ENCODE assay signal across 19 cellular contexts in genomic region chr12:84038241-84038640, GRCh38.
"Had no signal": no experiment of that assay in that cellular context is flagged by ENCODE, and none has a peak within 500 bp of the region (broad histone marks: within the 10 kb centered on the region; RNA-seq: fewer than 3 reads in every experiment).

No MANE protein-coding gene starts in this region.

- H3K36me3 ChIP-seq: ascending aorta, breast epithelium, colonic mucosa, right lobe of liver, uterus, WERI-Rb-1 had no signal

- DNase-seq: activated CD4-positive, alpha-beta T cell treated with anti-CD3 and anti-CD28 coated beads for 1 hour; activated T-cell treated with anti-CD3 and anti-CD28 coated beads, Interleukin-2, amount 50 U/mL, for 1 hour; colonic mucosa; foreskin fibroblast; left ventricle myocardium superior; mammary epithelial cell; nucleus accumbens; right lobe of liver; stimulated activated CD4-positive, alpha-beta T cell treated with anti-CD3 and anti-CD28 coated beads, Interleukin-2, amount 100 ng/mL, for 24 hours; T-helper 2 cell; trophoblast cell; uterus; WERI-Rb-1 had no signal

- H3K27me3 ChIP-seq: ascending aorta, breast epithelium, colonic mucosa, right lobe of liver, uterus had no signal

- H3K4me3 ChIP-seq: ascending aorta, breast epithelium, colonic mucosa, right lobe of liver, skin epidermis, uterus had no signal

- ATAC-seq: activated naive CD4-positive, alpha-beta T cell treated with anti-CD3 and anti-CD28 coated beads, Interleukin-2, amount 50 U/mL, for 72 hours; left ventricle myocardium superior; natural killer cell treated with Interleukin-12 subunit alpha and Interleukin-12 subunit beta and Interleukin-15 and Interleukin-18, amount 100 ng/mL, for 72 hours; right lobe of liver; stimulated activated memory B cell treated with anti-CD40 and anti-IgM and Interleukin-4, amounts not matched to agents 10 μg/mL and 1 μg/mL and 100 μg/mL, for 72 hours had no signal
